Comparison of ENCODE assay signal across 17 cellular contexts in the genomic region with DNA sequence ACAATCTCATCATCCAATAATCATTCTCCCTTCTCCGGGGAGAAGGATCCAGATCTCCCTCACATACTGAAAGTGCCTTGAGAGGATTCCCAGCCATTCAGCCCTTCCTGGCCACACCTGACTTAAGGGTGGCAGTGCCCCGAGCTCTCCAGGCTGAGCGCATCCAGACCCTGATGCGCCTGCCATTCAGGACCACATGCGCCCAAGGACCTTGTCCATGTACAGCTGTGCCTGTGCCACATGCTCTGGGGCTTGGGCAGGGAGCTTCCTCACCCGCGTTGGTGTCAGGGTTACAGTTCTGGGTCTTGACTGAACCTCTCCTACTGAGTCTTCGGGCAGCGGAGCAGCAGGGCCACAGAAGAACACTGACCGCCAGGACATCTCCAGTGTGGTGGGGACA.
DNase-seq lines count a peak whose midpoint lies in the region; ATAC-seq, FAIRE-seq and TF ChIP-seq lines count a peak whose summit lies in the region.
"Had no signal": no experiment of that assay in that cellular context is flagged by ENCODE, and none has a peak within 500 bp of the region (broad histone marks: within the 10 kb centered on the region; RNA-seq: fewer than 3 reads in every experiment).

No MANE protein-coding gene starts in this region.

- CTCF ChIA-PET in Panc1 (lab: Charles Lee) (no interaction called here), K562 (lab: Yijun Ruan, JAX; ENCODE audit: low intra/inter-chr PET ratio) (interaction anchor here (0.6 kb wide), 1 partner anchor 27 kb away, joined by 4 read pairs; no protein-coding TSS in a partner anchor)

- POLR2A ChIA-PET in Panc1 (lab: Charles Lee), result no interaction called here
- POLR2A ChIA-PET in K562 (lab: Yijun Ruan, JAX), result interaction anchor here (1.0 to 1.1 kb wide), 2 partner anchors 39 to 150 kb away, joined by 3 read pairs; no protein-coding TSS in a partner anchor

- no peak overlapping the region for H3K56ac ChIP-seq in mesendoderm (ENCODE audit: low read length)

- H3K79me1 ChIP-seq in neuronal stem cell (ENCODE audit: low read depth, low read length) (peaks cover 2% of the 10 kb centered on the region), mesendoderm (ENCODE audit: low read length) (no peaks in the 10 kb centered on the region)

- H2BK15ac ChIP-seq in neuronal stem cell (ENCODE audit: low read length), result no peak overlapping the region
- no peak overlapping the region for H2BK15ac ChIP-seq in mesendoderm (replicated peaks; ENCODE audit: low read depth)

- H3K4me3 ChIP-seq in Panc1 (ENCODE audit: low read depth in 2 of 2, low read length in 2 of 2) (no peak overlapping the region), K562 (no peak overlapping the region), neuronal stem cell (ENCODE audit: low read length in 2 of 2) (no peak overlapping the region), HAP-1 (no peak overlapping the region), mesendoderm (ENCODE audit: low read length) (no peak overlapping the region)

- WGBS in K562 (ENCODE audit: insufficient coverage, low coverage, missing lambda C conversion rate), result 88% methylated on average over 10 of the region's 10 CpGs
- no CpG with 5 or more reads among the region's 10 CpGs for WGBS in neuronal stem cell (ENCODE audit: extremely low coverage in 2 of 2, insufficient read length in 2 of 2, insufficient replicate concordance in 1 of 2), 2 donors
- WGBS in mesendoderm (ENCODE audit: extremely low coverage, insufficient coverage, low lambda C conversion rate), result no CpG with 5 or more reads among the region's 10 CpGs

- no peaks in the 10 kb centered on the region for H3K36me3 ChIP-seq in Panc1 (ENCODE audit: control insufficient read depth, insufficient read depth, low read length)
- H3K36me3 ChIP-seq in K562 (ENCODE audit: control insufficient read depth, insufficient read depth, low read length), result peaks cover 54% of the 10 kb centered on the region; the same call in 2 of the 3 replicates
- H3K36me3 ChIP-seq in neuronal stem cell (replicated peaks in 1 of 2; ENCODE audit: control insufficient read depth in 2 of 2, insufficient read depth in 2 of 2, low read length in 2 of 2), result peaks cover 40 to 93% of the 10 kb centered on the region in 2 donors
- H3K36me3 ChIP-seq in HAP-1 (replicated peaks), result peaks cover 49% of the 10 kb centered on the region
- peaks cover 9% of the 10 kb centered on the region for H3K36me3 ChIP-seq in mesendoderm (ENCODE audit: control insufficient read depth, insufficient read depth, low read length)

- H3K4ac ChIP-seq in neuronal stem cell (ENCODE audit: low read length), result no peak overlapping the region
- no peak overlapping the region for H3K4ac ChIP-seq in mesendoderm (ENCODE audit: low read depth, low read length)

- no peaks in the 10 kb centered on the region for H3K9me3 ChIP-seq in Panc1 (ENCODE audit: control insufficient read depth, insufficient read depth, low read depth, low read length)
- H3K9me3 ChIP-seq in K562 (replicated peaks; ENCODE audit: control insufficient read depth, insufficient read depth, low read depth, low read length), result no peaks in the 10 kb centered on the region
- no peaks in the 10 kb centered on the region for H3K9me3 ChIP-seq in neuronal stem cell (replicated peaks in 1 of 2; ENCODE audit: control insufficient read depth in 2 of 2, insufficient read depth in 1 of 2, low read depth in 1 of 2, low read length in 2 of 2)
- no peaks in the 10 kb centered on the region for H3K9me3 ChIP-seq in HAP-1
- H3K9me3 ChIP-seq: Caco-2 had no signal

- H3K23ac ChIP-seq in neuronal stem cell (ENCODE audit: low read depth, low read length, poor library complexity) (no peak overlapping the region), mesendoderm (ENCODE audit: low read length) (no peak overlapping the region)

- TF ChIP-seq POLR2A in K562 (conservative IDR thresholded peaks at IDR 0.05), result no peak

- H3K27me3 ChIP-seq in Panc1 (ENCODE audit: control insufficient read depth, insufficient read depth, low read length) (no peaks in the 10 kb centered on the region), K562 (ENCODE audit: control insufficient read depth in 2 of 2, insufficient read depth in 2 of 2, low read length in 2 of 2) (no peaks in the 10 kb centered on the region), neuronal stem cell (ENCODE audit: control insufficient read depth in 3 of 3, insufficient read depth in 3 of 3, low read depth in 1 of 3, low read length in 3 of 3) (no peaks in the 10 kb centered on the region), HAP-1 (ENCODE audit: low read depth) (no peaks in the 10 kb centered on the region), mesendoderm (ENCODE audit: insufficient read depth, low read length, poor library complexity) (no peaks in the 10 kb centered on the region)

- H2AK5ac ChIP-seq in neuronal stem cell (ENCODE audit: low read depth, low read length) (no peak overlapping the region), mesendoderm (ENCODE audit: low read length) (no peak overlapping the region)

- H3K14ac ChIP-seq in neuronal stem cell (ENCODE audit: low read length), result no peak overlapping the region

- in situ Hi-C loops in Panc1 (cut with HindIII; ENCODE audit: low pct_unique_long_range_greater_than_20kb, low sequenced_read_pairs) (no loop called here), K562 (cut with MboI) (no loop called here), HAP-1 (cut with MboI; ENCODE audit: low sequenced_read_pairs) (no loop called here)

- no peak overlapping the region for H2BK5ac ChIP-seq in neuronal stem cell (ENCODE audit: low read length)
- no peak overlapping the region for H2BK5ac ChIP-seq in mesendoderm (ENCODE audit: low read length)

- BruUV-seq in Panc1 (replicated peaks; lab: Mats Ljungman, UMichigan) (no TSS peak), K562 (replicated peaks; lab: Mats Ljungman, UMichigan) (no TSS peak)

- TF ChIP-seq EP300 in K562 (IDR thresholded peaks at IDR 0.05; ENCODE audit: low read length), result no peak

- ATAC-seq in Panc1 (0 out of 2 replicates have a peak, but pooled peaks have one; percentile 11), K562 (no peak), GM18498 (IDR thresholded peaks at IDR 0.05; ENCODE audit: unreplicated experiment) (no peak)

- H4K5ac ChIP-seq in mesendoderm (ENCODE audit: low read length), result no peak overlapping the region

- H3K9ac ChIP-seq in K562 (ENCODE audit: insufficient read depth in 1 of 2, low read depth in 2 of 2, low read length in 2 of 2) (0 out of 4 replicates have a peak overlapping the region, but pooled peaks of 1 of the 2 experiments have one; percentile 5), neuronal stem cell (ENCODE audit: low read depth, low read length, poor library complexity) (no peak overlapping the region), mesendoderm (ENCODE audit: low read length) (no peak overlapping the region)

- no peaks in the 10 kb centered on the region for H4K20me1 ChIP-seq in K562 (replicated peaks; ENCODE audit: control insufficient read depth, insufficient read depth, low read length)

- H3K9me1 ChIP-seq in K562 (ENCODE audit: control insufficient read depth, insufficient read depth, low read length), result no peaks in the 10 kb centered on the region

- TF ChIP-seq RAD21 in K562 (CRISPR knock-in tag; conservative IDR thresholded peaks at IDR 0.05 in 1 of 2, IDR thresholded peaks at IDR 0.05 in 1 of 2), result no peak

- DNase-seq in Panc1 (ENCODE audit: low read depth, low spot score) (no peak), K562 (ENCODE audit: extremely low read depth in 1 of 4, low spot score in 3 of 4) (no peak), neuronal stem cell (ENCODE audit: low spot score) (no peak), HAP-1 (ENCODE audit: low spot score in 2 of 2) (no peak), NCI-H345 treated with DMSO at 0.1 percent for 48 hours (lab: John Stamatoyannopoulos, UW; ENCODE audit: unreplicated experiment) (no peak), mesendoderm (no peak)
- DNase-seq: AML-193; Caco-2; CD4-positive, alpha-beta T cell; GOT3 had no signal

- H2BK12ac ChIP-seq in neuronal stem cell (ENCODE audit: low read length), result no peak overlapping the region

- H2BK120ac ChIP-seq in neuronal stem cell (ENCODE audit: low read depth, low read length) (no peak overlapping the region), mesendoderm (ENCODE audit: low read depth, low read length) (no peak overlapping the region)

- peak overlapping the region; percentile 52 for H4K8ac ChIP-seq in neuronal stem cell (ENCODE audit: low read depth, low read length)
- H4K8ac ChIP-seq in mesendoderm (ENCODE audit: low read depth, low read length), result no peak overlapping the region

- no peak for TF ChIP-seq CTCF in Panc1 (IDR thresholded peaks at IDR 0.05)
- TF ChIP-seq CTCF in K562 (IDR thresholded peaks at IDR 0.05 in 2 of 3, conservative IDR thresholded peaks at IDR 0.05 in 1 of 3; ENCODE audit: insufficient read depth in 2 of 3, low read depth in 1 of 3, low read length in 3 of 3), result no peak

- no peak overlapping the region for H3K4me2 ChIP-seq in K562 (ENCODE audit: insufficient read depth, low read length)
- no peak overlapping the region for H3K4me2 ChIP-seq in neuronal stem cell (ENCODE audit: insufficient read depth, low read length, poor library complexity, severe bottlenecking)
- H3K4me2 ChIP-seq in mesendoderm (ENCODE audit: low read length), result no peak overlapping the region

- H3K27ac ChIP-seq in Panc1 (ENCODE audit: low read length) (no peak overlapping the region), K562 (ENCODE audit: extremely low read depth, low read depth, low read length) (no peak overlapping the region), neuronal stem cell (replicated peaks; ENCODE audit: low read length) (no peak overlapping the region), mesendoderm (ENCODE audit: low read depth, low read length) (no peak overlapping the region)
- H3K27ac ChIP-seq: C4-2B had no signal

- H2AFZ ChIP-seq in K562 (ENCODE audit: low read depth, low read length) (no peak overlapping the region), neuronal stem cell (ENCODE audit: low read length) (no peak overlapping the region)

- H3K4me1 ChIP-seq in Panc1 (ENCODE audit: control insufficient read depth, insufficient read depth, low read length) (no peaks in the 10 kb centered on the region), K562 (replicated peaks in 1 of 2; ENCODE audit: control insufficient read depth in 2 of 2, insufficient read depth in 2 of 2, low read length in 2 of 2) (peaks cover 5 to 7% of the 10 kb centered on the region in 2 experiments; a peak in 4 of 5 replicates), neuronal stem cell (ENCODE audit: control insufficient read depth in 2 of 2, insufficient read depth in 1 of 2, low read depth in 1 of 2, low read length in 2 of 2) (no peaks in the 10 kb centered on the region), HAP-1 (no peaks in the 10 kb centered on the region), mesendoderm (ENCODE audit: control insufficient read depth, low read depth, low read length) (no peaks in the 10 kb centered on the region)
- H3K4me1 ChIP-seq: Caco-2 had no signal

- FAIRE-seq in K562 (lab: Jason Lieb, UNC), result no peak
- FAIRE-seq: A204.1, D721Med, G401.6, GM12891, GM18507 had no signal

- no peak overlapping the region for H4K91ac ChIP-seq in neuronal stem cell (ENCODE audit: low read depth, low read length, poor library complexity)

- no peaks in the 10 kb centered on the region for H3K79me2 ChIP-seq in K562 (ENCODE audit: control insufficient read depth, insufficient read depth, low read length)
- no peaks in the 10 kb centered on the region for H3K79me2 ChIP-seq in mesendoderm (ENCODE audit: control insufficient read depth, insufficient read depth, low read length)

- intact Hi-C loops in Panc1 (cut with micrococcal nuclease; ENCODE audit: unreplicated experiment) (no loop called here), K562 (cut with micrococcal nuclease) (loop anchor here (10.0 kb wide), 1 partner anchor 571 kb away; no protein-coding TSS in a partner anchor)

- H3K18ac ChIP-seq in neuronal stem cell (ENCODE audit: low read length), result no peak overlapping the region
- H3K18ac ChIP-seq in mesendoderm (ENCODE audit: low read length), result no peak overlapping the region
